7 cellular contexts compared by ENCODE assay signal in genomic region chr14:75067765-75068164, GRCh38. TPM values are rescaled to one million over a fixed set of nuclear protein-coding genes. Genes with fewer than 3 reads are reported as not detected.
DNase-seq lines count a peak whose midpoint lies in the region; ATAC-seq, FAIRE-seq and TF ChIP-seq lines count a peak whose summit lies in the region.
"Not testable (repeated sequence)": the region's sequence is repeated elsewhere in the genome, so short reads cannot be mapped to it uniquely, and the experiment has no call there.

No MANE protein-coding gene starts in this region.

- WGBS in GM12878 (ENCODE audit: insufficient coverage, insufficient replicate concordance, low lambda C conversion rate, missing lambda C conversion rate), result 74% methylated on average over 4 of the region's 4 CpGs
- 66 to 85% methylated on average over 4 of the region's 4 CpGs for WGBS in pancreas, 2 donors

- FAIRE-seq in GM12878 (lab: Jason Lieb, UNC); pancreas (lab: Jason Lieb, UNC): not testable (repeated sequence)

- not testable (repeated sequence) for H3K9me3 ChIP-seq in OCI-LY7 (ENCODE audit: low read length); GM12878 (replicated peaks; ENCODE audit: control insufficient read depth, insufficient read depth, low read length); iPS-20b (ENCODE audit: insufficient read depth, low read depth, low read length); pancreas; stomach smooth muscle (ENCODE audit: control insufficient read depth in 2 of 2, low read length in 2 of 2)

- H3K9ac ChIP-seq in GM12878 (ENCODE audit: control insufficient read depth, insufficient read depth, low read length) (peak overlapping the region; percentile 66; the same call in 1 of the 2 replicates), iPS-20b (ENCODE audit: low read depth, low read length) (peak overlapping the region; percentile 81; the same call in 1 of the 2 replicates)
- not testable (repeated sequence) for H3K9ac ChIP-seq in stomach smooth muscle (ENCODE audit: low read length in 2 of 2)

- SMC1A ChIA-PET in GM12878 (lab: Charles Lee; ENCODE audit: uncharacterized antibody, unreplicated experiment), result interaction anchor here (0.6 to 1.3 kb wide), 2 partner anchors 9 to 145 kb away, joined by 3 to 4 read pairs; partner anchors contain the start of gene RPS6KL1

- TF ChIP-seq CTCF in GM12864 (IDR thresholded peaks at IDR 0.05; ENCODE audit: low read depth, low read length, missing control alignments); OCI-LY7 (conservative IDR thresholded peaks at IDR 0.05; ENCODE audit: low read length); GM12878 (IDR thresholded peaks at IDR 0.05 in 2 of 3, conservative IDR thresholded peaks at IDR 0.05 in 1 of 3; ENCODE audit: control insufficient read depth in 2 of 3, extremely low read depth in 1 of 3, insufficient read depth in 1 of 3, low read depth in 3 of 3, low read length in 3 of 3); fibroblast of pulmonary artery (IDR thresholded peaks at IDR 0.05; ENCODE audit: low read length, missing control alignments); pancreas (IDR thresholded peaks at IDR 0.05): not testable (repeated sequence)

- peak overlapping the region; percentile 87; the same call in 1 of the 2 replicates for H2AFZ ChIP-seq in OCI-LY7 (ENCODE audit: low read length)
- not testable (repeated sequence) for H2AFZ ChIP-seq in GM12878 (ENCODE audit: control insufficient read depth, low read depth, low read length)

- not testable (repeated sequence) for TF ChIP-seq EP300 in GM12878 (IDR thresholded peaks at IDR 0.05; ENCODE audit: borderline replicate concordance in 1 of 2, control insufficient read depth in 1 of 2, low read depth in 2 of 2, low read length in 2 of 2)

- not testable (repeated sequence) for DNase-seq in GM12864 (ENCODE audit: low read depth); OCI-LY7 (ENCODE audit: low spot score); GM12878 (ENCODE audit: low read depth, low spot score); fibroblast of pulmonary artery (ENCODE audit: low read depth); pancreas

- POLR2A ChIA-PET in OCI-LY7 (lab: Charles Lee) (interaction anchor here (0.6 to 0.9 kb wide), 3 partner anchors 12 to 64 kb away, joined by 3 read pairs; no protein-coding TSS in a partner anchor), GM12878 (lab: Charles Lee) (interaction anchor here (0.5 to 0.7 kb wide), 3 partner anchors 16 to 445 kb away, joined by 3 to 5 read pairs (median 4); no protein-coding TSS in a partner anchor)

- H3K27me3 ChIP-seq in GM12878 (replicated peaks in 1 of 2; ENCODE audit: control insufficient read depth in 2 of 2, insufficient read depth in 2 of 2, low read length in 1 of 2); iPS-20b (ENCODE audit: insufficient read depth, low read length); pancreas; stomach smooth muscle (ENCODE audit: control insufficient read depth in 1 of 2, insufficient read depth in 2 of 2, low read length in 2 of 2): not testable (repeated sequence)

- not testable (repeated sequence) for ATAC-seq in GM12878, pancreas

- not testable (repeated sequence) for BruUV-seq in OCI-LY7 (replicated peaks; lab: Mats Ljungman, UMichigan); GM12878 (replicated peaks; lab: Mats Ljungman, UMichigan)

- H4K20me1 ChIP-seq in OCI-LY7 (ENCODE audit: insufficient read depth, low read length); GM12878 (ENCODE audit: control insufficient read depth, insufficient read depth): not testable (repeated sequence)

- H3K4me2 ChIP-seq in OCI-LY7 (ENCODE audit: low read length) (peak overlapping the region; percentile 90), GM12878 (ENCODE audit: control insufficient read depth, insufficient read depth) (peak overlapping the region; percentile 91)

- H3K36me3 ChIP-seq in OCI-LY7 (ENCODE audit: insufficient read depth, low read length); GM12878 (ENCODE audit: control insufficient read depth in 2 of 2, insufficient read depth in 2 of 2, low read length in 1 of 2); iPS-20b (ENCODE audit: insufficient read depth, low read depth, low read length); pancreas; stomach smooth muscle (ENCODE audit: control insufficient read depth in 2 of 2, insufficient read depth in 2 of 2, low read length in 2 of 2): not testable (repeated sequence)

- CTCF ChIA-PET in OCI-LY7 (lab: Charles Lee; ENCODE audit: unreplicated experiment), result interaction anchor here (0.6 kb wide), 1 partner anchor 419 kb away, joined by 3 read pairs; no protein-coding TSS in a partner anchor
- CTCF ChIA-PET in GM12878 (lab: Yijun Ruan, JAX), result not testable (repeated sequence)

- not testable (repeated sequence) for TF ChIP-seq RAD21 in GM12878 (IDR thresholded peaks at IDR 0.05; ENCODE audit: insufficient read depth, low read depth, low read length)

- H3K9me2 ChIP-seq in OCI-LY7 (ENCODE audit: insufficient read depth, low read length), result not testable (repeated sequence)

- intact Hi-C loops in OCI-LY7 (cut with micrococcal nuclease; ENCODE audit: unreplicated experiment), result loop anchor here (1.0 to 10.0 kb wide), 3 partner anchors 65 to 237 kb away; partner anchors contain the start of gene EIF2B2
- intact Hi-C loops in GM12878 (cut with micrococcal nuclease; ENCODE audit: unreplicated experiment); pancreas (cut with DNase I): not testable (repeated sequence)

- RAD21 ChIA-PET in GM12878 (lab: Charles Lee; ENCODE audit: unreplicated experiment), result not testable (repeated sequence)

- TF ChIP-seq POLR2A in GM12878 (IDR thresholded peaks at IDR 0.05; ENCODE audit: low read depth, low read length), result not testable (repeated sequence)

- H3K27ac ChIP-seq in OCI-LY7 (ENCODE audit: low read depth, low read length, poor library complexity, severe bottlenecking); GM12878 (ENCODE audit: control insufficient read depth, insufficient read depth); iPS-20b (ENCODE audit: low read length): not testable (repeated sequence)
- peak overlapping the region in 2 of 4 donors; percentile 90 to 93 for H3K27ac ChIP-seq in pancreas
- peak overlapping the region; percentile 96 for H3K27ac ChIP-seq in stomach smooth muscle (ENCODE audit: low read length)

- H3K79me2 ChIP-seq in OCI-LY7 (ENCODE audit: insufficient read depth, low read depth, low read length) (peaks cover 17% of the 10 kb centered on the region), GM12878 (ENCODE audit: control insufficient read depth, insufficient read depth, low read length) (peaks cover 16% of the 10 kb centered on the region)

- peaks cover 31% of the 10 kb centered on the region for H3K4me1 ChIP-seq in OCI-LY7 (ENCODE audit: insufficient read depth, low read length, poor library complexity, severe bottlenecking)
- not testable (repeated sequence) for H3K4me1 ChIP-seq in GM12878 (ENCODE audit: control insufficient read depth, insufficient read depth, low read length); iPS-20b (ENCODE audit: insufficient read depth, low read length)
- peaks cover 9 to 26% (median 14%) of the 10 kb centered on the region in 3 donors for H3K4me1 ChIP-seq in pancreas
- peaks cover 40% of the 10 kb centered on the region for H3K4me1 ChIP-seq in stomach smooth muscle (ENCODE audit: control insufficient read depth, insufficient read depth, low read length)

- in situ Hi-C loops in GM12878 (cut with MboI), result not testable (repeated sequence)

- peak overlapping the region; percentile 70; the same call in 1 of the 2 replicates for H3K4me3 ChIP-seq in GM12864 (ENCODE audit: low read depth, low read length)
- H3K4me3 ChIP-seq in OCI-LY7 (ENCODE audit: low read depth, low read length, poor library complexity, severe bottlenecking), result peak overlapping the region; percentile 71
- H3K4me3 ChIP-seq in GM12878, result peak overlapping the region; percentile 79; the same call in 1 of the 2 replicates
- H3K4me3 ChIP-seq in fibroblast of pulmonary artery (replicated peaks; ENCODE audit: low read depth, low read length), result peak overlapping the region; percentile 68
- peak overlapping the region; percentile 82; the same call in 1 of the 2 replicates for H3K4me3 ChIP-seq in iPS-20b (ENCODE audit: low read length)
- peak overlapping the region in 3 of 4 donors; percentile 13 to 62 (median 54) for H3K4me3 ChIP-seq in pancreas
- not testable (repeated sequence) for H3K4me3 ChIP-seq in stomach smooth muscle (ENCODE audit: low read length in 2 of 2)

RNA-seq across cellular contexts. Expression of gene ZC2HC1C, which starts 1.7 kb away (rescaled TPM):
- total RNA-seq in OCI-LY7 (2014; rRNA removed; shearing (Covaris generic)), result 3.2 and 3.4 TPM in 2 replicates
- total RNA-seq in OCI-LY7 (2022), result 1.2 and 3.7 TPM in 2 replicates
- total RNA-seq in GM12878 (2013; cell fraction: nucleolus; rRNA removed), result 0.56 and 1.1 TPM in 2 replicates
- 1.8 and 2.2 TPM in 2 replicates for total RNA-seq in GM12878 (2014; rRNA removed)
- total RNA-seq in GM12878 (2014; rRNA removed; fragmentation: Illumina TruSeq; extraction: Trizol), result 1.8 and 2.0 TPM in 2 replicates
- total RNA-seq in GM12878 (2021), result 1.1 and 1.7 TPM in 2 replicates
- polyA plus RNA-seq in GM12878 (2011; ENCODE audit: low read depth), result 1.2 TPM
- 0.71 and 0.92 TPM in 2 replicates for polyA plus RNA-seq in GM12878 (2011; rRNA removed)
- polyA plus RNA-seq in GM12878 (2011; cell fraction: cytosol; rRNA removed), result 0.62 and 0.73 TPM in 2 replicates
- 0.48 and 1.1 TPM in 2 replicates for polyA plus RNA-seq in GM12878 (2011; cell fraction: nucleus; rRNA removed)
- 1.1 and 1.2 TPM in 2 replicates for polyA plus RNA-seq in GM12878 (2012)
- polyA plus RNA-seq in GM12878 (2014; fragmentation: Illumina TruSeq; extraction: Trizol), result 0.90 and 1.2 TPM in 2 replicates
- 1 to 10 TPM; 1.3 to 1.4 TPM for polyA plus RNA-seq in GM12878 (2014; fragmentation: Nextera tagmentation; extraction: Ambion mirVana)
- 1.7 and 2.4 TPM in 2 replicates for polyA plus RNA-seq in GM12878 (2014; rRNA removed)
- 1 to 10 TPM; 2.9 to 3.7 TPM for polyA plus RNA-seq in GM12878 (2016; fragmentation: Nextera tagmentation; extraction: Ambion mirVana)
- 0.82 TPM in 1 of 2 replicates, not detected in the other for polyA minus RNA-seq in GM12878 (2011; rRNA and poly(A)+ RNA removed)
- polyA minus RNA-seq in GM12878 (2011; cell fraction: cytosol; rRNA and poly(A)+ RNA removed), result not detected in 2 replicates
- 0.19 and 0.60 TPM in 2 replicates for polyA minus RNA-seq in GM12878 (2011; cell fraction: nucleus; rRNA and poly(A)+ RNA removed)
- total RNA-seq in pancreas, result 1 to 10 TPM; 2.6 to 7.0 (median 3.6) TPM
- polyA plus RNA-seq in pancreas, result 10 to 100 TPM; 11.9 to 12.1 TPM

RNA-seq across cellular contexts. Expression of gene ACYP1, which starts 3.9 kb away (rescaled TPM):
- total RNA-seq in OCI-LY7 (2014; rRNA removed; shearing (Covaris generic)), result 97.5 and 121 TPM in 2 replicates
- total RNA-seq in OCI-LY7 (2022) (65.0 and 80.9 TPM in 2 replicates), GM12878 (2014; rRNA removed) (25.3 and 26.3 TPM in 2 replicates), GM12878 (2014; rRNA removed; fragmentation: Illumina TruSeq; extraction: Trizol) (25.3 and 30.5 TPM in 2 replicates), GM12878 (2021) (14.9 and 18.2 TPM in 2 replicates), pancreas (1 to 10 TPM; 2.9 to 9.1 (median 5.0) TPM)
- total RNA-seq in GM12878 (2013; cell fraction: nucleolus; rRNA removed), result 57.4 and 59.3 TPM in 2 replicates
- polyA plus RNA-seq in GM12878 (2011; ENCODE audit: low read depth), result 21.5 TPM
- polyA plus RNA-seq in GM12878 (2011; rRNA removed) (52.6 and 80.6 TPM in 2 replicates), GM12878 (2014; fragmentation: Illumina TruSeq; extraction: Trizol) (28.6 and 31.7 TPM in 2 replicates), GM12878 (2014; fragmentation: Nextera tagmentation; extraction: Ambion mirVana) (10 to 100 TPM; 48.5 to 49.4 TPM), GM12878 (2014; rRNA removed) (30.7 and 38.6 TPM in 2 replicates), GM12878 (2016; fragmentation: Nextera tagmentation; extraction: Ambion mirVana) (10 to 100 TPM; 49.8 TPM), pancreas (10 to 100 TPM; 11.7 to 17.4 TPM)
- 21.8 and 29.4 TPM in 2 replicates for polyA plus RNA-seq in GM12878 (2011; cell fraction: cytosol; rRNA removed)
- 23.1 and 24.5 TPM in 2 replicates for polyA plus RNA-seq in GM12878 (2011; cell fraction: nucleus; rRNA removed)
- 24.7 and 31.1 TPM in 2 replicates for polyA plus RNA-seq in GM12878 (2012)
- polyA minus RNA-seq in GM12878 (2011; rRNA and poly(A)+ RNA removed), result 10.3 and 12.3 TPM in 2 replicates
- 7.4 and 9.1 TPM in 2 replicates for polyA minus RNA-seq in GM12878 (2011; cell fraction: cytosol; rRNA and poly(A)+ RNA removed)
- polyA minus RNA-seq in GM12878 (2011; cell fraction: nucleus; rRNA and poly(A)+ RNA removed), result 7.4 and 8.8 TPM in 2 replicates

RNA-seq across cellular contexts. Expression of gene MLH3, which starts 16.5 kb away (rescaled TPM):
- 5.1 and 6.6 TPM in 2 replicates for total RNA-seq in OCI-LY7 (2014; rRNA removed; shearing (Covaris generic))
- total RNA-seq in OCI-LY7 (2022) (6.1 and 6.7 TPM in 2 replicates), GM12878 (2014; rRNA removed) (17.1 and 24.5 TPM in 2 replicates), GM12878 (2014; rRNA removed; fragmentation: Illumina TruSeq; extraction: Trizol) (29.8 and 31.2 TPM in 2 replicates), GM12878 (2021) (22.4 and 23.8 TPM in 2 replicates), pancreas (10 to 100 TPM in 5 of 6 donors, 1 to 10 TPM in 1; 9.4 to 23.5 (median 12.0) TPM)
- 112 and 123 TPM in 2 replicates for total RNA-seq in GM12878 (2013; cell fraction: nucleolus; rRNA removed)
- 10.2 TPM for polyA plus RNA-seq in GM12878 (2011; ENCODE audit: low read depth)
- polyA plus RNA-seq in GM12878 (2011; rRNA removed) (26.8 and 34.2 TPM in 2 replicates), GM12878 (2014; fragmentation: Illumina TruSeq; extraction: Trizol) (21.3 and 31.2 TPM in 2 replicates), GM12878 (2014; fragmentation: Nextera tagmentation; extraction: Ambion mirVana) (10 to 100 TPM; 17.9 to 23.4 TPM), GM12878 (2014; rRNA removed) (12.6 and 13.0 TPM in 2 replicates), GM12878 (2016; fragmentation: Nextera tagmentation; extraction: Ambion mirVana) (10 to 100 TPM; 15.1 to 15.8 TPM), pancreas (10 to 100 TPM; 14.7 to 20.8 TPM)
- polyA plus RNA-seq in GM12878 (2011; cell fraction: cytosol; rRNA removed), result 15.2 and 15.6 TPM in 2 replicates
- 31.1 and 35.9 TPM in 2 replicates for polyA plus RNA-seq in GM12878 (2011; cell fraction: nucleus; rRNA removed)
- 12.5 and 18.2 TPM in 2 replicates for polyA plus RNA-seq in GM12878 (2012)
- polyA minus RNA-seq in GM12878 (2011; rRNA and poly(A)+ RNA removed), result 56.0 and 68.4 TPM in 2 replicates
- polyA minus RNA-seq in GM12878 (2011; cell fraction: cytosol; rRNA and poly(A)+ RNA removed), result 7.4 and 8.6 TPM in 2 replicates
- polyA minus RNA-seq in GM12878 (2011; cell fraction: nucleus; rRNA and poly(A)+ RNA removed), result 16.6 and 20.1 TPM in 2 replicates

RNA-seq across cellular contexts. Expression of gene NEK9, which starts 59.1 kb away (rescaled TPM):
- 58.3 and 65.8 TPM in 2 replicates for total RNA-seq in OCI-LY7 (2014; rRNA removed; shearing (Covaris generic))
- total RNA-seq in OCI-LY7 (2022) (82.6 and 86.4 TPM in 2 replicates), GM12878 (2014; rRNA removed) (39.8 and 48.1 TPM in 2 replicates), GM12878 (2014; rRNA removed; fragmentation: Illumina TruSeq; extraction: Trizol) (24.7 and 26.9 TPM in 2 replicates), GM12878 (2021) (78.8 and 83.0 TPM in 2 replicates), pancreas (10 to 100 TPM; 23.2 to 54.8 (median 27.2) TPM)
- total RNA-seq in GM12878 (2013; cell fraction: nucleolus; rRNA removed), result 102 and 108 TPM in 2 replicates
- 25.6 TPM for polyA plus RNA-seq in GM12878 (2011; ENCODE audit: low read depth)
- polyA plus RNA-seq in GM12878 (2011; rRNA removed) (51.3 and 60.0 TPM in 2 replicates), GM12878 (2014; fragmentation: Illumina TruSeq; extraction: Trizol) (43.0 and 55.3 TPM in 2 replicates), GM12878 (2014; fragmentation: Nextera tagmentation; extraction: Ambion mirVana) (10 to 100 TPM in 1 of 2 experiments, 1 to 10 TPM in 1; 6.0 to 15.7 TPM), GM12878 (2014; rRNA removed) (61.9 and 64.5 TPM in 2 replicates), GM12878 (2016; fragmentation: Nextera tagmentation; extraction: Ambion mirVana) (10 to 100 TPM; 43.4 to 46.1 TPM), pancreas (10 to 100 TPM; 22.7 to 30.3 TPM)
- 21.7 and 34.4 TPM in 2 replicates for polyA plus RNA-seq in GM12878 (2011; cell fraction: cytosol; rRNA removed)
- polyA plus RNA-seq in GM12878 (2011; cell fraction: nucleus; rRNA removed), result 51.1 and 77.0 TPM in 2 replicates
- polyA plus RNA-seq in GM12878 (2012), result 34.2 and 38.4 TPM in 2 replicates
- 41.1 and 51.6 TPM in 2 replicates for polyA minus RNA-seq in GM12878 (2011; rRNA and poly(A)+ RNA removed)
- 17.5 and 17.6 TPM in 2 replicates for polyA minus RNA-seq in GM12878 (2011; cell fraction: cytosol; rRNA and poly(A)+ RNA removed)
- 26.8 and 65.3 TPM in 2 replicates for polyA minus RNA-seq in GM12878 (2011; cell fraction: nucleus; rRNA and poly(A)+ RNA removed)
